ENCODE assay signal across 1 cellular context in the genomic region with DNA sequence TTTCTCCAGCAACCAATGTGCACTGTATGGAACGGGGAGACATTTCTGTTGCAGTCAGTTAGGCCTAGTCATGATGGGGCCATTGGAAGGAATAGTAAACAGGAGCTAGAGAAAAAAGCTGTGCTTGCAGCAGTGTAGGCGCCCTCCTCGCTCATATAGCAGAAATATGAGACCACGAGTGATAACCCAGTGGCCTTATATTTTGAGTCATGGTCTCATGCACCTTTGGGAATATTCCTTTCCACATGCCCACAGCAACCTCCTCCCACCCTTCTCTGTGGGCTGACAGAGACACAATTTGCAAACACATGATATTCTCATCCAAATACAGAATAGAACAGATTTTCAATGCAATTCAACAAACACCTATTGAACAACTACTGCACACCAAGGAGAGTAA.
TF ChIP-seq lines count a peak whose summit lies in the region.

No MANE protein-coding gene starts in this region.

TF ChIP-seq in GM23338, 12 proteins besides CTCF, POLR2A, EP300 and RAD21 (continued from another document):
- TF ChIP-seq ZNF462 (CRISPR knock-in tag; IDR thresholded peaks at IDR 0.05) (no peak), ETS1 (IDR thresholded peaks at IDR 0.05) (no peak), POLR2AphosphoS5 (IDR thresholded peaks at IDR 0.05; ENCODE audit: low read depth) (no peak), EZH2 (IDR thresholded peaks at IDR 0.05; ENCODE audit: low read depth, unreplicated experiment) (no peak), CREB1 (CRISPR knock-in tag; IDR thresholded peaks at IDR 0.05; ENCODE audit: low read depth) (no peak), ZNF114 (CRISPR knock-in tag; IDR thresholded peaks at IDR 0.05) (no peak), NANOG (IDR thresholded peaks at IDR 0.05; ENCODE audit: borderline replicate concordance) (no peak), STAT1 (IDR thresholded peaks at IDR 0.05; ENCODE audit: unreplicated experiment) (no peak), EZH2phosphoT487 (IDR thresholded peaks at IDR 0.05; ENCODE audit: unreplicated experiment) (no peak)
- TF ChIP-seq, protein P1, sequence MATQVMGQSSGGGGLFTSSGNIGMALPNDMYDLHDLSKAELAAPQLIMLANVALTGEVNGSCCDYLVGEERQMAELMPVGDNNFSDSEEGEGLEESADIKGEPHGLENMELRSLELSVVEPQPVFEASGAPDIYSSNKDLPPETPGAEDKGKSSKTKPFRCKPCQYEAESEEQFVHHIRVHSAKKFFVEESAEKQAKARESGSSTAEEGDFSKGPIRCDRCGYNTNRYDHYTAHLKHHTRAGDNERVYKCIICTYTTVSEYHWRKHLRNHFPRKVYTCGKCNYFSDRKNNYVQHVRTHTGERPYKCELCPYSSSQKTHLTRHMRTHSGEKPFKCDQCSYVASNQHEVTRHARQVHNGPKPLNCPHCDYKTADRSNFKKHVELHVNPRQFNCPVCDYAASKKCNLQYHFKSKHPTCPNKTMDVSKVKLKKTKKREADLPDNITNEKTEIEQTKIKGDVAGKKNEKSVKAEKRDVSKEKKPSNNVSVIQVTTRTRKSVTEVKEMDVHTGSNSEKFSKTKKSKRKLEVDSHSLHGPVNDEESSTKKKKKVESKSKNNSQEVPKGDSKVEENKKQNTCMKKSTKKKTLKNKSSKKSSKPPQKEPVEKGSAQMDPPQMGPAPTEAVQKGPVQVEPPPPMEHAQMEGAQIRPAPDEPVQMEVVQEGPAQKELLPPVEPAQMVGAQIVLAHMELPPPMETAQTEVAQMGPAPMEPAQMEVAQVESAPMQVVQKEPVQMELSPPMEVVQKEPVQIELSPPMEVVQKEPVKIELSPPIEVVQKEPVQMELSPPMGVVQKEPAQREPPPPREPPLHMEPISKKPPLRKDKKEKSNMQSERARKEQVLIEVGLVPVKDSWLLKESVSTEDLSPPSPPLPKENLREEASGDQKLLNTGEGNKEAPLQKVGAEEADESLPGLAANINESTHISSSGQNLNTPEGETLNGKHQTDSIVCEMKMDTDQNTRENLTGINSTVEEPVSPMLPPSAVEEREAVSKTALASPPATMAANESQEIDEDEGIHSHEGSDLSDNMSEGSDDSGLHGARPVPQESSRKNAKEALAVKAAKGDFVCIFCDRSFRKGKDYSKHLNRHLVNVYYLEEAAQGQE (IDR thresholded peaks at IDR 0.05; ENCODE audit: unreplicated experiment), result no peak
